Comparison of ENCODE assay signal across 16 cellular contexts in the genomic region with DNA sequence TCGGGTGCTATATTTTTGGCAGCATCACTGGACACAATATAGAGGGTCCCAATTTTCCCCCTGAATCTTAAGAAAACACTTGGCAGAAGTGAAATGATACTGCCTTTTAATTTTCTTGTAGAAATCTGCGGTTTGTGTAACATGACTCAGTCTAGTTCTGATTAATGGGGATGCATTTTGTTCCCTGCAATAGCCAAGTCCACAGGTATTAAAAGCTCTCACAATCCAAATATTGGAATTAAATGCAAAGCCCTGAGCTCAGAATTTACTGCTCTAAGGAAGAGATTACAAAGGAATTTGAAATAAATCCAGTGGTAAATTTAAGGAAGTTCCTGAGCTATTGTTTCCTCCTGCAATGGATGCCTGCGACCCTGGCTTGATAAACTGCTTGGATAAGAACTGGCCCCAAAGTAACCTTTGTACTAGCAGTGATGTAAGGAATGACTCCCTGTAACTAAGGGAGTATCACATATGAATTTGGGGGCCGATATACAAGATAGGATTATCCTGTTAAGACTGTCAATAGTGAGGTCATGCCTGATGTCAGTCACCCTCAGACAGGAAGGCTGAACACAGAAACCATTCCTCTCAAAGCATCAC.
"Had no signal": no experiment of that assay in that cellular context is flagged by ENCODE, and none has a peak within 500 bp of the region (broad histone marks: within the 10 kb centered on the region; RNA-seq: fewer than 3 reads in every experiment).

No MANE protein-coding gene starts in this region.

- H3K27ac ChIP-seq: left lung had no signal

- H3K4me1 ChIP-seq: left lung had no signal

- ATAC-seq: activated naive CD4-positive, alpha-beta T cell treated with anti-CD3 and anti-CD28 coated beads, Interleukin-2, amount 50 U/mL, for 72 hours; effector memory CD8-positive, alpha-beta T cell; left lung; natural killer cell treated with Interleukin-12 subunit alpha and Interleukin-12 subunit beta and Interleukin-15 and Interleukin-18, amount 100 ng/mL, for 72 hours; stimulated activated naive CD8-positive, alpha-beta T cell treated with anti-CD3 and anti-CD28 coated beads, Interleukin-15, amount 100 ng/mL, for 72 hours had no signal

- H3K36me3 ChIP-seq: left lung had no signal

- H3K4me3 ChIP-seq: left lung had no signal

- DNase-seq: activated CD4-positive, alpha-beta T cell treated with anti-CD3 and anti-CD28 coated beads, Interleukin-2, amount 50 U/mL, for 4 hours; activated CD4-positive, CD25-positive, alpha-beta regulatory T cell treated with anti-CD3 and anti-CD28 coated beads, Interleukin-2, amount 50 U/mL, for 72 hours; activated effector memory CD4-positive, alpha-beta T cell treated with anti-CD3 and anti-CD28 coated beads, Interleukin-2, amount 50 U/mL, for 16 hours; activated T-cell treated with anti-CD3 and anti-CD28 coated beads, Interleukin-2, amount 50 U/mL, for 1 hour; central memory CD4-positive, alpha-beta T cell; effector memory CD8-positive, alpha-beta T cell; erythroblast; head of caudate nucleus; islet precursor cell; left lung; stimulated activated CD4-positive, alpha-beta T cell treated with anti-CD3 and anti-CD28 coated beads, Interleukin-15, amount 100 ng/mL, for 24 hours; stimulated activated CD4-positive, alpha-beta T cell treated with anti-CD3 and anti-CD28 coated beads, Interleukin-4, amount 100 ng/mL, for 4 hours; stimulated activated naive CD8-positive, alpha-beta T cell treated with anti-CD3 and anti-CD28 coated beads, Interleukin-15, amount 100 ng/mL, for 72 hours; T-helper 2 cell had no signal

- H3K27me3 ChIP-seq: left lung had no signal
